ENCODE assay signal across 8 cellular contexts in genomic region chr3:157081681-157082210, GRCh38.
A peak's percentile ranks its signal among the peaks of the same experiment; 100 is the strongest.
DNase-seq lines count a peak whose midpoint lies in the region; ATAC-seq and TF ChIP-seq lines count a peak whose summit lies in the region.

No MANE protein-coding gene starts in this region.

- H4K20me1 ChIP-seq in mammary epithelial cell (ENCODE audit: insufficient read depth, low read length): no peaks in the 10 kb centered on the region

- CTCF ChIA-PET in mammary epithelial cell (lab: Charles Lee; ENCODE audit: low non-redundant PET): interaction anchor here (0.6 to 1.0 kb wide), 2 partner anchors 55 to 405 kb away, joined by 8 to 19 read pairs; no protein-coding TSS in a partner anchor

- no peak overlapping the region for H3K4me3 ChIP-seq in mammary epithelial cell (replicated peaks in 1 of 3; ENCODE audit: insufficient read depth in 1 of 3, low read depth in 2 of 3, low read length in 3 of 3)

- no peak overlapping the region for H2AFZ ChIP-seq in mammary epithelial cell (ENCODE audit: low read depth, low read length)

- peak; percentile 85 to 99 for TF ChIP-seq CTCF in mammary epithelial cell (conservative IDR thresholded peaks at IDR 0.05 in 1 of 2, IDR thresholded peaks at IDR 0.05 in 1 of 2; ENCODE audit: extremely low read depth in 1 of 2, insufficient read depth in 1 of 2, low read depth in 1 of 2, low read length in 2 of 2)

- intact Hi-C loops in mammary epithelial cell (cut with micrococcal nuclease): loop anchor here (1.0 to 10.0 kb wide), 12 partner anchors 49 to 931 kb away; partner anchors contain the start of genes SSR3 and TIPARP

- peak; percentile 70 to 82 (median 76) for DNase-seq in T-helper 1 cell
- peak; percentile 98 for DNase-seq in mammary epithelial cell
- DNase-seq in kidney tubule cell (ENCODE audit: low spot score): peak; percentile 98
- DNase-seq in stimulated activated CD4-positive, alpha-beta T cell treated with anti-CD3 and anti-CD28 coated beads, Interleukin-2, amount 100 ng/mL, for 24 hours: peak; percentile 91 to 93
- DNase-seq in NCI-H774 (lab: John Stamatoyannopoulos, UW): no peak
- DNase-seq in DMS53 treated with DMSO at 0.1 percent for 48 hours (lab: John Stamatoyannopoulos, UW; ENCODE audit: unreplicated experiment): no peak

- H3K36me3 ChIP-seq in mammary epithelial cell (ENCODE audit: insufficient read depth, low read length): no peaks in the 10 kb centered on the region

- peak overlapping the region; percentile 91 for H3K9ac ChIP-seq in mammary epithelial cell (ENCODE audit: insufficient read depth, low read length)

- TSS peak; percentile 64 for BruUV-seq in mammary epithelial cell (replicated peaks; lab: Mats Ljungman, UMichigan)

- 0% methylated on average over 14 of the region's 14 CpGs for WGBS in mammary epithelial cell (ENCODE audit: low coverage, missing lambda C conversion rate)

- ATAC-seq in GM18867 (IDR thresholded peaks at IDR 0.05; ENCODE audit: unreplicated experiment) (peak; percentile 78), HG03066 (IDR thresholded peaks at IDR 0.05; ENCODE audit: low read depth, unreplicated experiment) (peak; percentile 79)

- no peaks in the 10 kb centered on the region for H3K27me3 ChIP-seq in mammary epithelial cell (ENCODE audit: insufficient read depth, low read length)

- H3K79me2 ChIP-seq in mammary epithelial cell (ENCODE audit: insufficient read depth, low read length): no peaks in the 10 kb centered on the region

- H3K4me1 ChIP-seq in mammary epithelial cell (ENCODE audit: insufficient read depth, low read length): peaks cover 41% of the 10 kb centered on the region

- in situ Hi-C loops in mammary epithelial cell (cut with MboI; ENCODE audit: low sequenced_read_pairs in 2 of 2): loop anchor here (5.0 to 25.0 kb wide), 6 partner anchors 46 to 544 kb away; no protein-coding TSS in a partner anchor

- peak overlapping the region; percentile 97 for H3K27ac ChIP-seq in mammary epithelial cell (ENCODE audit: insufficient read depth, low read depth, low read length)

- dilution Hi-C loops in mammary epithelial cell (cut with HindIII; ENCODE audit: low sequenced_read_pairs): loop anchor here (5.0 kb wide), 2 partner anchors 46 to 264 kb away; no protein-coding TSS in a partner anchor

- H3K9me3 ChIP-seq in mammary epithelial cell (replicated peaks; ENCODE audit: insufficient read depth, low read length): no peaks in the 10 kb centered on the region

- peak overlapping the region; percentile 65 for H3K4me2 ChIP-seq in mammary epithelial cell (ENCODE audit: insufficient read depth, low read depth, low read length)

Comparison
In these comparisons a context has a peak if more than half of its experiments do, and no peak if none do; other contexts are left out.
1. DNase-seq: peak in T-helper 1 cell (5 of 5), mammary epithelial cell (single experiment), kidney tubule cell (single experiment) and stimulated activated CD4-positive, alpha-beta T cell treated with anti-CD3 and anti-CD28 coated beads, Interleukin-2, amount 100 ng/mL, for 24 hours (2 of 2); none in NCI-H774 (single experiment) and DMS53 treated with DMSO at 0.1 percent for 48 hours (single experiment).